ENCODE assay signal across 11 cellular contexts in genomic region chr1:240169188-240169587, GRCh38.
A peak's percentile ranks its signal among the peaks of the same experiment; 100 is the strongest.
DNase-seq lines count a peak whose midpoint lies in the region; ATAC-seq and TF ChIP-seq lines count a peak whose summit lies in the region.
"Had no signal": no experiment of that assay in that cellular context is flagged by ENCODE, and none has a peak within 500 bp of the region (broad histone marks: within the 10 kb centered on the region; RNA-seq: fewer than 3 reads in every experiment).

No MANE protein-coding gene starts in this region.

- no peak overlapping the region for H2AFZ ChIP-seq in GM23338

- CTCF ChIA-PET in Panc1 (lab: Charles Lee) = interaction anchor here (0.6 kb wide), 1 partner anchor 364 kb away, joined by 4 read pairs; no protein-coding TSS in a partner anchor

- no peaks in the 10 kb centered on the region for H3K4me1 Mint-ChIP-seq in GM23338

- H3K4me2 ChIP-seq in GM23338 = no peak overlapping the region

- no peaks in the 10 kb centered on the region for H3K4me1 ChIP-seq in GM23338 (ENCODE audit: insufficient read depth)
- no peaks in the 10 kb centered on the region for H3K4me1 ChIP-seq in Panc1 (ENCODE audit: control insufficient read depth, insufficient read depth, low read length)
- H3K4me1 ChIP-seq: left ventricle myocardium inferior had no signal

- no peak overlapping the region for H3K4me3 ChIP-seq in GM23338
- no peak overlapping the region for H3K4me3 ChIP-seq in Panc1 (ENCODE audit: low read depth in 2 of 2, low read length in 2 of 2)
- H3K4me3 ChIP-seq in fibroblast of pulmonary artery (replicated peaks; ENCODE audit: low read depth, low read length) = no peak overlapping the region
- H3K4me3 ChIP-seq: left ventricle myocardium inferior had no signal

- H3K27me3 Mint-ChIP-seq in GM23338 (ENCODE audit: insufficient read depth, low read depth, poor library complexity) = no peaks in the 10 kb centered on the region

- no peaks in the 10 kb centered on the region for H3K27me3 ChIP-seq in GM23338 (ENCODE audit: insufficient read depth)
- H3K27me3 ChIP-seq in Panc1 (ENCODE audit: control insufficient read depth, insufficient read depth, low read length) = no peaks in the 10 kb centered on the region

- no peaks in the 10 kb centered on the region for H3K9me3 ChIP-seq in Panc1 (ENCODE audit: control insufficient read depth, insufficient read depth, low read depth, low read length)

- H3K36me3 ChIP-seq in GM23338 (ENCODE audit: insufficient read depth) (no peaks in the 10 kb centered on the region), Panc1 (ENCODE audit: control insufficient read depth, insufficient read depth, low read length) (no peaks in the 10 kb centered on the region)
- H3K36me3 ChIP-seq: left ventricle myocardium inferior had no signal

- no TSS peak for BruUV-seq in Panc1 (replicated peaks; lab: Mats Ljungman, UMichigan)

- ATAC-seq in GM23338 (no peak), Panc1 (no peak)

- peaks cover 12% of the 10 kb centered on the region; the same call in 2 of the 3 replicates for H3K9me3 Mint-ChIP-seq in GM23338

- no peak overlapping the region for H3K27ac ChIP-seq in GM23338 (ENCODE audit: low read depth)
- H3K27ac ChIP-seq in Panc1 (ENCODE audit: low read length) = no peak overlapping the region
- H3K27ac ChIP-seq: left ventricle myocardium inferior had no signal

- no peak overlapping the region for H3K4me3 Mint-ChIP-seq in GM23338
- H3K4me3 Mint-ChIP-seq: activated naive CD8-positive, alpha-beta T cell had no signal

- peak; percentile 49 to 54 for TF ChIP-seq CTCF in GM23338 (conservative IDR thresholded peaks at IDR 0.05; ENCODE audit: low read depth in 2 of 2)
- peak; percentile 57 for TF ChIP-seq CTCF in Panc1 (IDR thresholded peaks at IDR 0.05)
- no peak for TF ChIP-seq CTCF in fibroblast of pulmonary artery (IDR thresholded peaks at IDR 0.05; ENCODE audit: low read length, missing control alignments)

- H3K79me2 ChIP-seq in GM23338 (replicated peaks; ENCODE audit: insufficient read depth) = no peaks in the 10 kb centered on the region

- H3K27ac Mint-ChIP-seq in GM23338 = no peak overlapping the region
- H3K27ac Mint-ChIP-seq: activated naive CD8-positive, alpha-beta T cell had no signal

- intact Hi-C loops in Panc1 (cut with micrococcal nuclease; ENCODE audit: unreplicated experiment) = no loop called here

- H3K9me2 ChIP-seq in GM23338 (ENCODE audit: insufficient read depth) = no peaks in the 10 kb centered on the region

- POLR2A ChIA-PET in Panc1 (lab: Charles Lee) = no interaction called here

- no peaks in the 10 kb centered on the region for H3F3A ChIP-seq in GM23338 (replicated peaks; ENCODE audit: low read depth)

- H4K20me1 ChIP-seq in GM23338 (replicated peaks; ENCODE audit: insufficient read depth) = no peaks in the 10 kb centered on the region

- in situ Hi-C loops in ACHN (cut with HindIII; ENCODE audit: low pct_ligation_motif_present, low pct_unique_long_range_greater_than_20kb, low sequenced_read_pairs) = loop anchor here (25.0 kb wide), 1 partner anchor 132 kb away; no protein-coding TSS in a partner anchor
- in situ Hi-C loops in Panc1 (cut with HindIII; ENCODE audit: low pct_unique_long_range_greater_than_20kb, low sequenced_read_pairs) = no loop called here

- DNase-seq in ACHN = peak; percentile 48
- DNase-seq in GM23338 (ENCODE audit: low spot score) = peak; percentile 38
- DNase-seq in Panc1 (ENCODE audit: low read depth, low spot score) = no peak
- peak; percentile 6 for DNase-seq in fibroblast of pulmonary artery (ENCODE audit: low read depth)
- DNase-seq in T-helper 9 cell = no peak
- DNase-seq in NCI-H1105 treated with DMSO at 0.1 percent for 48 hours (lab: John Stamatoyannopoulos, UW) = no peak
- no peak for DNase-seq in activated CD4-positive, CD25-positive, alpha-beta regulatory T cell treated with anti-CD3 and anti-CD28 coated beads, Interleukin-2, amount 50 U/mL, for 72 hours
- no peak for DNase-seq in NCI-H1436 (lab: John Stamatoyannopoulos, UW)
- DNase-seq: activated CD4-positive, alpha-beta T cell treated with anti-CD3 and anti-CD28 coated beads for 1 hour; left ventricle myocardium inferior had no signal

- H3K36me3 Mint-ChIP-seq in GM23338 (ENCODE audit: low read depth) = no peaks in the 10 kb centered on the region
- H3K36me3 Mint-ChIP-seq: activated naive CD8-positive, alpha-beta T cell had no signal

TF ChIP-seq in GM23338, 12 proteins besides CTCF, POLR2A, EP300 and RAD21 (continues in another document):
- TF ChIP-seq STAT1 (IDR thresholded peaks at IDR 0.05; ENCODE audit: unreplicated experiment) (no peak), POLR2AphosphoS5 (IDR thresholded peaks at IDR 0.05; ENCODE audit: low read depth) (no peak), JUNB (IDR thresholded peaks at IDR 0.05; ENCODE audit: unreplicated experiment) (no peak), ZNF462 (CRISPR knock-in tag; IDR thresholded peaks at IDR 0.05) (no peak), CREB1 (CRISPR knock-in tag; IDR thresholded peaks at IDR 0.05; ENCODE audit: low read depth) (no peak), ZNF331 (CRISPR knock-in tag; IDR thresholded peaks at IDR 0.05; ENCODE audit: low read depth) (no peak)

Comparison
In these comparisons a context has a peak if more than half of its experiments do, and no peak if none do; other contexts are left out.
1. DNase-seq: peak in ACHN (single experiment), GM23338 (single experiment) and fibroblast of pulmonary artery (single experiment); none in Panc1 (single experiment), T-helper 9 cell (single experiment), NCI-H1105 treated with DMSO at 0.1 percent for 48 hours (single experiment), activated CD4-positive, CD25-positive, alpha-beta regulatory T cell treated with anti-CD3 and anti-CD28 coated beads, Interleukin-2, amount 50 U/mL, for 72 hours (single experiment) and NCI-H1436 (single experiment).